Comparison of ENCODE assay signal across 1 cellular context in the genomic region with DNA sequence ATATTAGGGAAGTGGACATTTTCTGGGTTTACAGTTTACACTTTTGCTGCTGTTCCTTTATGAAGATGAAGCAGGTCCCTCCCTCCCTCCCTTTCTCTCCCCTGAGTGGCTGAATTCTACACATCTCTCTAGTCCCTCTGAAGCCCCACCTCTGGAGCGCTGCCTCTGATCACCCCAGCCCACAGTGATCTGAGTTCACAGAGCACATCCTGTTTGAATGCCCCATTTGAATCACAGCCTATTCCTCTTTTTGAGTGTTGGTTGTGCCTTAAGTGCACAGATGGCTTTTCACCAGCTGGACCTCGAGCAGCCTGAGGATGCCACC.
TF ChIP-seq lines count a peak whose summit lies in the region.

No MANE protein-coding gene starts in this region.

TF ChIP-seq in HepG2, 621 proteins besides CTCF, POLR2A, EP300 and RAD21 (continued from another document and continues in another):
- no peak for TF ChIP-seq ZNF280D (CRISPR knock-in tag; IDR thresholded peaks at IDR 0.05)
- TF ChIP-seq ZNF550 (CRISPR knock-in tag; IDR thresholded peaks at IDR 0.05; ENCODE audit: borderline replicate concordance) = no peak
- TF ChIP-seq, protein P1, sequence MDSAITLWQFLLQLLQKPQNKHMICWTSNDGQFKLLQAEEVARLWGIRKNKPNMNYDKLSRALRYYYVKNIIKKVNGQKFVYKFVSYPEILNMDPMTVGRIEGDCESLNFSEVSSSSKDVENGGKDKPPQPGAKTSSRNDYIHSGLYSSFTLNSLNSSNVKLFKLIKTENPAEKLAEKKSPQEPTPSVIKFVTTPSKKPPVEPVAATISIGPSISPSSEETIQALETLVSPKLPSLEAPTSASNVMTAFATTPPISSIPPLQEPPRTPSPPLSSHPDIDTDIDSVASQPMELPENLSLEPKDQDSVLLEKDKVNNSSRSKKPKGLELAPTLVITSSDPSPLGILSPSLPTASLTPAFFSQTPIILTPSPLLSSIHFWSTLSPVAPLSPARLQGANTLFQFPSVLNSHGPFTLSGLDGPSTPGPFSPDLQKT (CRISPR knock-in tag; IDR thresholded peaks at IDR 0.05; ENCODE audit: borderline replicate concordance) = no peak
- no peak for TF ChIP-seq NR2F1 (CRISPR knock-in tag; IDR thresholded peaks at IDR 0.05)
- TF ChIP-seq GRHL1 (CRISPR knock-in tag; conservative IDR thresholded peaks at IDR 0.05) = no peak
- no peak for TF ChIP-seq NFE2L2 (IDR thresholded peaks at IDR 0.05; ENCODE audit: low read length)
- TF ChIP-seq FOXP1 (IDR thresholded peaks at IDR 0.05) = no peak
- peak; percentile 18; the same call in 1 of the 2 replicates for TF ChIP-seq FOXP1 (CRISPR knock-in tag; IDR thresholded peaks at IDR 0.05)
- TF ChIP-seq ZKSCAN5 (CRISPR knock-in tag; IDR thresholded peaks at IDR 0.05) = no peak
- TF ChIP-seq ZNF333 (CRISPR knock-in tag; IDR thresholded peaks at IDR 0.05; ENCODE audit: borderline replicate concordance) = no peak
- TF ChIP-seq, protein P2, sequence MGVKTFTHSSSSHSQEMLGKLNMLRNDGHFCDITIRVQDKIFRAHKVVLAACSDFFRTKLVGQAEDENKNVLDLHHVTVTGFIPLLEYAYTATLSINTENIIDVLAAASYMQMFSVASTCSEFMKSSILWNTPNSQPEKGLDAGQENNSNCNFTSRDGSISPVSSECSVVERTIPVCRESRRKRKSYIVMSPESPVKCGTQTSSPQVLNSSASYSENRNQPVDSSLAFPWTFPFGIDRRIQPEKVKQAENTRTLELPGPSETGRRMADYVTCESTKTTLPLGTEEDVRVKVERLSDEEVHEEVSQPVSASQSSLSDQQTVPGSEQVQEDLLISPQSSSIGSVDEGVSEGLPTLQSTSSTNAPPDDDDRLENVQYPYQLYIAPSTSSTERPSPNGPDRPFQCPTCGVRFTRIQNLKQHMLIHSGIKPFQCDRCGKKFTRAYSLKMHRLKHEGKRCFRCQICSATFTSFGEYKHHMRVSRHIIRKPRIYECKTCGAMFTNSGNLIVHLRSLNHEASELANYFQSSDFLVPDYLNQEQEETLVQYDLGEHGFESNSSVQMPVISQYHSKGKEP (CRISPR knock-in tag; IDR thresholded peaks at IDR 0.05) = no peak
- TF ChIP-seq, protein P3, sequence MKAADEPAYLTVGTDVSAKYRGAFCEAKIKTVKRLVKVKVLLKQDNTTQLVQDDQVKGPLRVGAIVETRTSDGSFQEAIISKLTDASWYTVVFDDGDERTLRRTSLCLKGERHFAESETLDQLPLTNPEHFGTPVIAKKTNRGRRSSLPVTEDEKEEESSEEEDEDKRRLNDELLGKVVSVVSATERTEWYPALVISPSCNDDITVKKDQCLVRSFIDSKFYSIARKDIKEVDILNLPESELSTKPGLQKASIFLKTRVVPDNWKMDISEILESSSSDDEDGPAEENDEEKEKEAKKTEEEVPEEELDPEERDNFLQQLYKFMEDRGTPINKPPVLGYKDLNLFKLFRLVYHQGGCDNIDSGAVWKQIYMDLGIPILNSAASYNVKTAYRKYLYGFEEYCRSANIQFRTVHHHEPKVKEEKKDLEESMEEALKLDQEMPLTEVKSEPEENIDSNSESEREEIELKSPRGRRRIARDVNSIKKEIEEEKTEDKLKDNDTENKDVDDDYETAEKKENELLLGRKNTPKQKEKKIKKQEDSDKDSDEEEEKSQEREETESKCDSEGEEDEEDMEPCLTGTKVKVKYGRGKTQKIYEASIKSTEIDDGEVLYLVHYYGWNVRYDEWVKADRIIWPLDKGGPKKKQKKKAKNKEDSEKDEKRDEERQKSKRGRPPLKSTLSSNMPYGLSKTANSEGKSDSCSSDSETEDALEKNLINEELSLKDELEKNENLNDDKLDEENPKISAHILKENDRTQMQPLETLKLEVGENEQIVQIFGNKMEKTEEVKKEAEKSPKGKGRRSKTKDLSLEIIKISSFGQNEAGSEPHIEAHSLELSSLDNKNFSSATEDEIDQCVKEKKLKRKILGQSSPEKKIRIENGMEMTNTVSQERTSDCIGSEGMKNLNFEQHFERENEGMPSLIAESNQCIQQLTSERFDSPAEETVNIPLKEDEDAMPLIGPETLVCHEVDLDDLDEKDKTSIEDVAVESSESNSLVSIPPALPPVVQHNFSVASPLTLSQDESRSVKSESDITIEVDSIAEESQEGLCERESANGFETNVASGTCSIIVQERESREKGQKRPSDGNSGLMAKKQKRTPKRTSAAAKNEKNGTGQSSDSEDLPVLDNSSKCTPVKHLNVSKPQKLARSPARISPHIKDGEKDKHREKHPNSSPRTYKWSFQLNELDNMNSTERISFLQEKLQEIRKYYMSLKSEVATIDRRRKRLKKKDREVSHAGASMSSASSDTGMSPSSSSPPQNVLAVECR (CRISPR knock-in tag; IDR thresholded peaks at IDR 0.05; ENCODE audit: borderline replicate concordance) = no peak
- TF ChIP-seq FOSL1 (CRISPR knock-in tag; IDR thresholded peaks at IDR 0.05; ENCODE audit: borderline replicate concordance) = no peak
- TF ChIP-seq HMGXB4 (CRISPR knock-in tag; IDR thresholded peaks at IDR 0.05; ENCODE audit: borderline replicate concordance in 1 of 2, low read depth in 1 of 2) = no peak
- no peak for TF ChIP-seq ZNF276 (CRISPR knock-in tag; IDR thresholded peaks at IDR 0.05; ENCODE audit: low read depth)
- TF ChIP-seq NFYC (CRISPR knock-in tag; IDR thresholded peaks at IDR 0.05) = peak; percentile 34; the same call in 1 of the 2 replicates
- TF ChIP-seq SKIL (CRISPR knock-in tag; IDR thresholded peaks at IDR 0.05; ENCODE audit: borderline replicate concordance) = no peak
- no peak for TF ChIP-seq MIER2 (CRISPR knock-in tag; IDR thresholded peaks at IDR 0.05)
- no peak for TF ChIP-seq ZMYM3 (CRISPR knock-in tag; IDR thresholded peaks at IDR 0.05)
- no peak for TF ChIP-seq NFE2L1 (CRISPR knock-in tag; IDR thresholded peaks at IDR 0.05; ENCODE audit: borderline replicate concordance)
- no peak for TF ChIP-seq ZNF572 (CRISPR knock-in tag; IDR thresholded peaks at IDR 0.05)
- TF ChIP-seq CEBPG (CRISPR knock-in tag; IDR thresholded peaks at IDR 0.05) = 0 out of 2 replicates have a peak, but pooled peaks have one; percentile 48
- 0 out of 2 replicates have a peak, but pooled peaks have one; percentile 23 for TF ChIP-seq FOSL2 (CRISPR knock-in tag; IDR thresholded peaks at IDR 0.05)
- TF ChIP-seq BRF2 (CRISPR knock-in tag; IDR thresholded peaks at IDR 0.05) = no peak
- TF ChIP-seq ZFY (CRISPR knock-in tag; IDR thresholded peaks at IDR 0.05) = no peak
- no peak for TF ChIP-seq CEBPZ (IDR thresholded peaks at IDR 0.05; ENCODE audit: low read length)
- TF ChIP-seq BORCS8-MEF2B (CRISPR knock-in tag; IDR thresholded peaks at IDR 0.05) = no peak
